In genomic region chrX:130268500-130269170, GRCh38 we compare ENCODE assay signal across 1 cellular context.
TF ChIP-seq lines count a peak whose summit lies in the region.

ZNF280C (minus strand) TSS chrX:130268899; CDS start chrX:130260449, 8,450 bp downstream.

TF ChIP-seq in K562, 482 proteins besides CTCF, POLR2A, EP300 and RAD21 (continued from another document and continues in another):
- no peak for TF ChIP-seq ZNF407 (IDR thresholded peaks at IDR 0.05; ENCODE audit: low read depth)
- no peak for TF ChIP-seq HDGF (IDR thresholded peaks at IDR 0.05)
- 0 out of 2 replicates have a peak, but pooled peaks have one; percentile 52 for TF ChIP-seq MBD2 (IDR thresholded peaks at IDR 0.05; ENCODE audit: borderline replicate concordance, low read depth)
- TF ChIP-seq IRF1 (CRISPR knock-in tag; IDR thresholded peaks at IDR 0.05; ENCODE audit: borderline replicate concordance) = no peak
- peak; percentile 68; the same call in 1 of the 2 replicates for TF ChIP-seq CREB3L1 (IDR thresholded peaks at IDR 0.05; ENCODE audit: borderline replicate concordance, low read depth)
- no peak for TF ChIP-seq ZNF76 (CRISPR knock-in tag; IDR thresholded peaks at IDR 0.05; ENCODE audit: borderline replicate concordance)
- no peak for TF ChIP-seq PRDM10 (IDR thresholded peaks at IDR 0.05; ENCODE audit: partially characterized antibody)
- TF ChIP-seq HNRNPUL1 (IDR thresholded peaks at IDR 0.05; ENCODE audit: low read length) = no peak
- no peak for TF ChIP-seq CGGBP1 (CRISPR knock-in tag; IDR thresholded peaks at IDR 0.05)
- TF ChIP-seq MYNN (IDR thresholded peaks at IDR 0.05) = no peak
- TF ChIP-seq MYNN (CRISPR knock-in tag; IDR thresholded peaks at IDR 0.05) = no peak
- no peak for TF ChIP-seq SAFB2 (IDR thresholded peaks at IDR 0.05; ENCODE audit: borderline replicate concordance, low read depth, low read length, severe bottlenecking)
- TF ChIP-seq GTF3C2 (IDR thresholded peaks at IDR 0.05; ENCODE audit: borderline replicate concordance, extremely low read depth, insufficient read length) = no peak
- peak; percentile 76 for TF ChIP-seq SP1 (CRISPR knock-in tag; IDR thresholded peaks at IDR 0.05)
- TF ChIP-seq ZNF232 (CRISPR knock-in tag; IDR thresholded peaks at IDR 0.05) = no peak
- no peak for TF ChIP-seq ZBTB2 (IDR thresholded peaks at IDR 0.05)
- peak; percentile 54; the same call in 1 of the 2 replicates for TF ChIP-seq GTF2E2 (tag; IDR thresholded peaks at IDR 0.05)
- TF ChIP-seq FOXJ3 (CRISPR knock-in tag; IDR thresholded peaks at IDR 0.05) = no peak
- TF ChIP-seq NCOA1 (IDR thresholded peaks at IDR 0.05; ENCODE audit: low read depth) = no peak
- no peak for TF ChIP-seq ZNF277 (CRISPR knock-in tag; IDR thresholded peaks at IDR 0.05; ENCODE audit: borderline replicate concordance)
- TF ChIP-seq CREM (IDR thresholded peaks at IDR 0.05; ENCODE audit: low read depth) = peak; percentile 33; the same call in 1 of the 2 replicates
- TF ChIP-seq ZFPM2 (CRISPR knock-in tag; IDR thresholded peaks at IDR 0.05) = no peak
- TF ChIP-seq TFE3 (CRISPR knock-in tag; IDR thresholded peaks at IDR 0.05) = no peak
- no peak for TF ChIP-seq SMARCA4 (IDR thresholded peaks at IDR 0.05)
- no peak for TF ChIP-seq ZNF785 (CRISPR knock-in tag; IDR thresholded peaks at IDR 0.05)
- no peak for TF ChIP-seq XRCC4 (IDR thresholded peaks at IDR 0.05; ENCODE audit: extremely low read depth, insufficient read depth, insufficient read length)
- TF ChIP-seq ZNF764 (CRISPR knock-in tag; IDR thresholded peaks at IDR 0.05; ENCODE audit: low read depth) = no peak
- no peak for TF ChIP-seq MEF2D (tag; conservative IDR thresholded peaks at IDR 0.05; ENCODE audit: low read depth)
- peak; percentile 91 for TF ChIP-seq CXXC5 (CRISPR knock-in tag; IDR thresholded peaks at IDR 0.05)
- TF ChIP-seq ATF3 (IDR thresholded peaks at IDR 0.05) = no peak
- no peak; the same call in 1 of the 2 replicates for TF ChIP-seq ATF3 (CRISPR knock-in tag; conservative IDR thresholded peaks at IDR 0.05)
